21 cellular contexts compared by ENCODE assay signal in the genomic region with DNA sequence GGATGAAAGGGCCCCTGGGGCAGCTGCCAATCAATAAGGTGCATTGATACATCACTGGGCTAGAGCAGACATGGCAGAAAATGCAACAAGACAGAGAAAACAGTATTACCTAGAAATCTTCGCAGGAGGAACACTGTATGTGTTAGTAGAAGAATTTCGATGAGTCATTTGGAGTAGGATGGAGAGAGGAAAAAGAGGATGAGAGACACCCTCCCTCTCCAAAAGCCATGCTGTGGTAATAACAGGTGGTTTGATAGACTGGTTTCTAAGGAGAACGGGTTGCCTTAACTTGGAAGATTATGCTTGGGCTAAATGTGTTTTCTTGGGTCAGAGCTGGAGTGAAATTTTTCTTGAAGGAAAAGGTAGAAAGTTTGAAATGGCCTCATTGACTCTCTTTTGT.
"Had no signal": no experiment of that assay in that cellular context is flagged by ENCODE, and none has a peak within 500 bp of the region (broad histone marks: within the 10 kb centered on the region; RNA-seq: fewer than 3 reads in every experiment).

No MANE protein-coding gene starts in this region.

- H3K36me3 Mint-ChIP-seq: mesothelial cell of epicardium; stimulated activated naive B cell treated with anti-CD40 and anti-IgM and Interleukin-4, amounts not matched to agents 10 μg/mL and 1 μg/mL and 100 μg/mL, for 72 hours; WTC11 had no signal

- H3K4me3 Mint-ChIP-seq: activated naive CD8-positive, alpha-beta T cell treated with anti-CD3 and anti-CD28 coated beads for 36 hours; activated T-cell treated with anti-CD3 and anti-CD28 coated beads, Interleukin-2, amount 50 U/mL, for 24 hours; activated T-helper 17 cell treated with anti-CD3 and anti-CD28 coated beads, Interleukin-2, amount 50 U/mL, for 72 hours; mesothelial cell of epicardium; natural killer cell treated with Interleukin-12 subunit alpha and Interleukin-12 subunit beta and Interleukin-15 and Interleukin-18, amount 100 ng/mL, for 72 hours; stimulated activated naive B cell treated with anti-CD40 and anti-IgM and Interleukin-4, amounts not matched to agents 10 μg/mL and 1 μg/mL and 100 μg/mL, for 72 hours; WTC11 had no signal

- H3K4me2 ChIP-seq: smooth muscle cell had no signal

- H3K27ac ChIP-seq: colonic mucosa, dorsolateral prefrontal cortex, esophagus muscularis mucosa, gastrocnemius medialis, heart left ventricle had no signal

- H3K36me3 ChIP-seq: colonic mucosa, esophagus muscularis mucosa, gastrocnemius medialis, heart left ventricle had no signal

- H3K9me3 Mint-ChIP-seq: activated T-cell treated with anti-CD3 and anti-CD28 coated beads, Interleukin-2, amount 50 U/mL, for 24 hours; mesothelial cell of epicardium; stimulated activated naive B cell treated with anti-CD40 and anti-IgM and Interleukin-4, amounts not matched to agents 10 μg/mL and 1 μg/mL and 100 μg/mL, for 72 hours; WTC11 had no signal

- H3K27me3 ChIP-seq: colonic mucosa, dorsolateral prefrontal cortex, esophagus muscularis mucosa, gastrocnemius medialis, heart left ventricle had no signal

- H3K4me3 ChIP-seq: colonic mucosa, dorsolateral prefrontal cortex, esophagus muscularis mucosa, gastrocnemius medialis, heart left ventricle, smooth muscle cell had no signal

- DNase-seq: activated naive CD8-positive, alpha-beta T cell treated with anti-CD3 and anti-CD28 coated beads for 36 hours; activated T-cell treated with anti-CD3 and anti-CD28 coated beads, Interleukin-2, amount 50 U/mL, for 24 hours; amniotic stem cell; colonic mucosa; dorsolateral prefrontal cortex; gastrocnemius medialis; heart left ventricle; left ventricle myocardium superior; mammary epithelial cell; stimulated activated CD4-positive, alpha-beta T cell treated with anti-CD3 and anti-CD28 coated beads, Interleukin-15, amount 100 ng/mL, for 24 hours; stimulated activated naive B cell treated with anti-CD40 and anti-IgM and Interleukin-4, amounts not matched to agents 10 μg/mL and 1 μg/mL and 100 μg/mL, for 72 hours; T-helper 9 cell; trophoblast cell had no signal

- H3K9me3 ChIP-seq: colonic mucosa, esophagus muscularis mucosa, gastrocnemius medialis, heart left ventricle had no signal

- H3K27ac Mint-ChIP-seq: activated naive CD8-positive, alpha-beta T cell treated with anti-CD3 and anti-CD28 coated beads for 36 hours; activated T-cell treated with anti-CD3 and anti-CD28 coated beads, Interleukin-2, amount 50 U/mL, for 24 hours; activated T-helper 17 cell treated with anti-CD3 and anti-CD28 coated beads, Interleukin-2, amount 50 U/mL, for 72 hours; mesothelial cell of epicardium; stimulated activated naive B cell treated with anti-CD40 and anti-IgM and Interleukin-4, amounts not matched to agents 10 μg/mL and 1 μg/mL and 100 μg/mL, for 72 hours; WTC11 had no signal

- H3K27me3 Mint-ChIP-seq: activated naive CD8-positive, alpha-beta T cell treated with anti-CD3 and anti-CD28 coated beads for 36 hours; activated T-cell treated with anti-CD3 and anti-CD28 coated beads, Interleukin-2, amount 50 U/mL, for 24 hours; activated T-helper 17 cell treated with anti-CD3 and anti-CD28 coated beads, Interleukin-2, amount 50 U/mL, for 72 hours; natural killer cell treated with Interleukin-12 subunit alpha and Interleukin-12 subunit beta and Interleukin-15 and Interleukin-18, amount 100 ng/mL, for 72 hours; stimulated activated naive B cell treated with anti-CD40 and anti-IgM and Interleukin-4, amounts not matched to agents 10 μg/mL and 1 μg/mL and 100 μg/mL, for 72 hours had no signal

- H3K4me1 ChIP-seq: colonic mucosa, heart left ventricle had no signal

- FAIRE-seq: bronchial epithelial cell, islet of Langerhans had no signal
